ENCODE assay signal across 8 cellular contexts in the genomic region with DNA sequence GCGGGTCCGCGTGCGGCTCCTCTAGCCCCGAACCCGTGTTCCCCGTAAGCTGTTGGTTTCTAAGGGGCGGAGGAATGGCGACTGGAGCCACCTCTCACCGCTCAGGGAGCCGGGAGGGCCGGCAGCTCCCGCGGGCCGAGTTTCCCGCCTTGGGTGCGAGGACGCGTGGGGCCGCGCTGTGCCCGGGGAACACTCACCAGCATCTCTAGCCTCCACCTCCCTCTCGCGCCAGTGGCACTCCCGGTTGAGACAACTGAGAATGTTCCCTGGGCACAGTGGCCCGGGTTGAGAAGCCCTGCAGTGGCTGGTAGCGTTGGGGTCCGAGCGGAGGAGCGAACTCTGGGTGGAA. TPM values are rescaled to one million over a fixed set of nuclear protein-coding genes. Genes with fewer than 3 reads are reported as not detected.
DNase-seq lines count a peak whose midpoint lies in the region; ATAC-seq, FAIRE-seq and TF ChIP-seq lines count a peak whose summit lies in the region.

No MANE protein-coding gene starts in this region.

- H3K79me2 ChIP-seq in ACC112 (ENCODE audit: control insufficient read depth, insufficient read depth, low read length, unreplicated experiment), result peaks cover 21% of the 10 kb centered on the region

- TF ChIP-seq CTCF in esophagus squamous epithelium (IDR thresholded peaks at IDR 0.05), result no peak

- H3K4me3 ChIP-seq in ACC112 (ENCODE audit: low read depth, low read length), result peak overlapping the region; percentile 100
- H3K4me3 ChIP-seq in esophagus squamous epithelium, result peak overlapping the region; percentile 86 to 94 (median 91)
- peak overlapping the region; percentile 54 for H3K4me3 ChIP-seq in neuron (ENCODE audit: low read length)

- no peaks in the 10 kb centered on the region for H3K27me3 ChIP-seq in ACC112 (ENCODE audit: insufficient read depth, low read length)
- no peaks in the 10 kb centered on the region for H3K27me3 ChIP-seq in esophagus squamous epithelium
- H3K27me3 ChIP-seq in neuron (ENCODE audit: insufficient read depth, low read length), result no peaks in the 10 kb centered on the region

- FAIRE-seq in frontal cortex (lab: Jason Lieb, UNC), result no peak

- 0% methylated on average over 4 of the region's 30 CpGs; no CpG with 5 or more reads in 1 of the 2 donors for WGBS in esophagus squamous epithelium, 2 donors

- H3K36me3 ChIP-seq in ACC112 (ENCODE audit: insufficient read depth, low read length) (no peaks in the 10 kb centered on the region; the same call in 1 of the 2 replicates), esophagus squamous epithelium (peaks cover 5 to 40% (median 10%) of the 10 kb centered on the region in 3 donors), neuron (ENCODE audit: insufficient read depth, low read length) (peaks cover 28% of the 10 kb centered on the region)

- no peaks in the 10 kb centered on the region for H3K9me3 ChIP-seq in esophagus squamous epithelium
- H3K9me3 ChIP-seq in neuron (ENCODE audit: low read length), result no peaks in the 10 kb centered on the region

- intact Hi-C loops in esophagus squamous epithelium (cut with DNase I), result no loop called here

- H3K27ac ChIP-seq in ACC112 (ENCODE audit: low read depth, low read length) (peak overlapping the region; percentile 86; the same call in 1 of the 2 replicates), esophagus squamous epithelium (peak overlapping the region; percentile 82 to 95 (median 93))

- H3K4me1 ChIP-seq in ACC112 (ENCODE audit: control insufficient read depth, insufficient read depth, low read length, unreplicated experiment) (peaks cover 10% of the 10 kb centered on the region), esophagus squamous epithelium (peaks cover 16 to 32% (median 17%) of the 10 kb centered on the region in 3 donors), neuron (ENCODE audit: insufficient read depth, low read length) (peaks cover 15% of the 10 kb centered on the region)

- H2AFZ ChIP-seq in ACC112 (ENCODE audit: low read length, unreplicated experiment) (peak overlapping the region; percentile 75), neuron (ENCODE audit: low read depth, low read length) (peak overlapping the region; percentile 40)

- TF ChIP-seq POLR2A in esophagus squamous epithelium (IDR thresholded peaks at IDR 0.05), result no peak

- no peak for DNase-seq in esophagus squamous epithelium (lab: John Stamatoyannopoulos, UW)
- no peak for DNase-seq in frontal cortex (ENCODE audit: low spot score in 2 of 2)
- no peak for DNase-seq in NCI-H1105 treated with DMSO at 0.1 percent for 48 hours (lab: John Stamatoyannopoulos, UW)

- peak; percentile 9 for ATAC-seq in GM19395 (IDR thresholded peaks at IDR 0.05; ENCODE audit: unreplicated experiment)
- peak; percentile 56 for ATAC-seq in SK-N-SH treated with all-trans-retinoic acid at 6 μM for 48 hours
- no peak for ATAC-seq in GM18868 (IDR thresholded peaks at IDR 0.05; ENCODE audit: unreplicated experiment)

TF ChIP-seq in SK-N-SH treated with all-trans-retinoic acid at 6 μM for 48 hours, 23 proteins besides CTCF, POLR2A, EP300 and RAD21:
- TF ChIP-seq BACH2 (CRISPR knock-in tag; IDR thresholded peaks at IDR 0.05; ENCODE audit: borderline replicate concordance) (no peak), ZNF565 (CRISPR knock-in tag; conservative IDR thresholded peaks at IDR 0.05; ENCODE audit: low read depth) (no peak), ZNF70 (CRISPR knock-in tag; IDR thresholded peaks at IDR 0.05) (no peak), TOX (CRISPR knock-in tag; IDR thresholded peaks at IDR 0.05; ENCODE audit: borderline replicate concordance) (no peak), ARNTL (CRISPR knock-in tag; IDR thresholded peaks at IDR 0.05; ENCODE audit: borderline replicate concordance, low read depth) (no peak), ZFP30 (CRISPR knock-in tag; IDR thresholded peaks at IDR 0.05) (no peak), OSR1 (CRISPR knock-in tag; IDR thresholded peaks at IDR 0.05) (no peak), ZC3H10 (CRISPR knock-in tag; IDR thresholded peaks at IDR 0.05) (no peak), ZNF8 (CRISPR knock-in tag; IDR thresholded peaks at IDR 0.05) (no peak), PPARA (CRISPR knock-in tag; IDR thresholded peaks at IDR 0.05; ENCODE audit: borderline replicate concordance) (no peak), TCF4 (CRISPR knock-in tag; IDR thresholded peaks at IDR 0.05; ENCODE audit: borderline replicate concordance) (no peak), SNAI2 (CRISPR knock-in tag; IDR thresholded peaks at IDR 0.05) (no peak), GLIS3 (CRISPR knock-in tag; IDR thresholded peaks at IDR 0.05) (no peak), ESRRG (CRISPR knock-in tag; IDR thresholded peaks at IDR 0.05) (no peak)
- TF ChIP-seq, protein P1, sequence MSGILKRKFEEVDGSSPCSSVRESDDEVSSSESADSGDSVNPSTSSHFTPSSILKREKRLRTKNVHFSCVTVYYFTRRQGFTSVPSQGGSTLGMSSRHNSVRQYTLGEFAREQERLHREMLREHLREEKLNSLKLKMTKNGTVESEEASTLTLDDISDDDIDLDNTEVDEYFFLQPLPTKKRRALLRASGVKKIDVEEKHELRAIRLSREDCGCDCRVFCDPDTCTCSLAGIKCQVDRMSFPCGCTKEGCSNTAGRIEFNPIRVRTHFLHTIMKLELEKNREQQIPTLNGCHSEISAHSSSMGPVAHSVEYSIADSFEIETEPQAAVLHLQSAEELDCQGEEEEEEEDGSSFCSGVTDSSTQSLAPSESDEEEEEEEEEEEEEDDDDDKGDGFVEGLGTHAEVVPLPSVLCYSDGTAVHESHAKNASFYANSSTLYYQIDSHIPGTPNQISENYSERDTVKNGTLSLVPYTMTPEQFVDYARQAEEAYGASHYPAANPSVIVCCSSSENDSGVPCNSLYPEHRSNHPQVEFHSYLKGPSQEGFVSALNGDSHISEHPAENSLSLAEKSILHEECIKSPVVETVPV (CRISPR knock-in tag; IDR thresholded peaks at IDR 0.05), result no peak
- TF ChIP-seq, protein P2, sequence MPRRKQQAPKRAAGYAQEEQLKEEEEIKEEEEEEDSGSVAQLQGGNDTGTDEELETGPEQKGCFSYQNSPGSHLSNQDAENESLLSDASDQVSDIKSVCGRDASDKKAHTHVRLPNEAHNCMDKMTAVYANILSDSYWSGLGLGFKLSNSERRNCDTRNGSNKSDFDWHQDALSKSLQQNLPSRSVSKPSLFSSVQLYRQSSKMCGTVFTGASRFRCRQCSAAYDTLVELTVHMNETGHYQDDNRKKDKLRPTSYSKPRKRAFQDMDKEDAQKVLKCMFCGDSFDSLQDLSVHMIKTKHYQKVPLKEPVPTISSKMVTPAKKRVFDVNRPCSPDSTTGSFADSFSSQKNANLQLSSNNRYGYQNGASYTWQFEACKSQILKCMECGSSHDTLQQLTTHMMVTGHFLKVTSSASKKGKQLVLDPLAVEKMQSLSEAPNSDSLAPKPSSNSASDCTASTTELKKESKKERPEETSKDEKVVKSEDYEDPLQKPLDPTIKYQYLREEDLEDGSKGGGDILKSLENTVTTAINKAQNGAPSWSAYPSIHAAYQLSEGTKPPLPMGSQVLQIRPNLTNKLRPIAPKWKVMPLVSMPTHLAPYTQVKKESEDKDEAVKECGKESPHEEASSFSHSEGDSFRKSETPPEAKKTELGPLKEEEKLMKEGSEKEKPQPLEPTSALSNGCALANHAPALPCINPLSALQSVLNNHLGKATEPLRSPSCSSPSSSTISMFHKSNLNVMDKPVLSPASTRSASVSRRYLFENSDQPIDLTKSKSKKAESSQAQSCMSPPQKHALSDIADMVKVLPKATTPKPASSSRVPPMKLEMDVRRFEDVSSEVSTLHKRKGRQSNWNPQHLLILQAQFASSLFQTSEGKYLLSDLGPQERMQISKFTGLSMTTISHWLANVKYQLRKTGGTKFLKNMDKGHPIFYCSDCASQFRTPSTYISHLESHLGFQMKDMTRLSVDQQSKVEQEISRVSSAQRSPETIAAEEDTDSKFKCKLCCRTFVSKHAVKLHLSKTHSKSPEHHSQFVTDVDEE (CRISPR knock-in tag; IDR thresholded peaks at IDR 0.05), result no peak
- TF ChIP-seq, protein P3, sequence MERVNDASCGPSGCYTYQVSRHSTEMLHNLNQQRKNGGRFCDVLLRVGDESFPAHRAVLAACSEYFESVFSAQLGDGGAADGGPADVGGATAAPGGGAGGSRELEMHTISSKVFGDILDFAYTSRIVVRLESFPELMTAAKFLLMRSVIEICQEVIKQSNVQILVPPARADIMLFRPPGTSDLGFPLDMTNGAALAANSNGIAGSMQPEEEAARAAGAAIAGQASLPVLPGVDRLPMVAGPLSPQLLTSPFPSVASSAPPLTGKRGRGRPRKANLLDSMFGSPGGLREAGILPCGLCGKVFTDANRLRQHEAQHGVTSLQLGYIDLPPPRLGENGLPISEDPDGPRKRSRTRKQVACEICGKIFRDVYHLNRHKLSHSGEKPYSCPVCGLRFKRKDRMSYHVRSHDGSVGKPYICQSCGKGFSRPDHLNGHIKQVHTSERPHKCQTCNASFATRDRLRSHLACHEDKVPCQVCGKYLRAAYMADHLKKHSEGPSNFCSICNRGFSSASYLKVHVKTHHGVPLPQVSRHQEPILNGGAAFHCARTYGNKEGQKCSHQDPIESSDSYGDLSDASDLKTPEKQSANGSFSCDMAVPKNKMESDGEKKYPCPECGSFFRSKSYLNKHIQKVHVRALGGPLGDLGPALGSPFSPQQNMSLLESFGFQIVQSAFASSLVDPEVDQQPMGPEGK (CRISPR knock-in tag; IDR thresholded peaks at IDR 0.05; ENCODE audit: borderline replicate concordance), result no peak
- TF ChIP-seq, protein P4, sequence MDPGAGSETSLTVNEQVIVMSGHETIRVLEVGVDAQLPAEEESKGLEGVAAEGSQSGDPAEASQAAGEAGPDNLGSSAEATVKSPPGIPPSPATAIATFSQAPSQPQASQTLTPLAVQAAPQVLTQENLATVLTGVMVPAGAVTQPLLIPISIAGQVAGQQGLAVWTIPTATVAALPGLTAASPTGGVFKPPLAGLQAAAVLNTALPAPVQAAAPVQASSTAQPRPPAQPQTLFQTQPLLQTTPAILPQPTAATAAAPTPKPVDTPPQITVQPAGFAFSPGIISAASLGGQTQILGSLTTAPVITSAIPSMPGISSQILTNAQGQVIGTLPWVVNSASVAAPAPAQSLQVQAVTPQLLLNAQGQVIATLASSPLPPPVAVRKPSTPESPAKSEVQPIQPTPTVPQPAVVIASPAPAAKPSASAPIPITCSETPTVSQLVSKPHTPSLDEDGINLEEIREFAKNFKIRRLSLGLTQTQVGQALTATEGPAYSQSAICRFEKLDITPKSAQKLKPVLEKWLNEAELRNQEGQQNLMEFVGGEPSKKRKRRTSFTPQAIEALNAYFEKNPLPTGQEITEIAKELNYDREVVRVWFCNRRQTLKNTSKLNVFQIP (CRISPR knock-in tag; IDR thresholded peaks at IDR 0.05; ENCODE audit: borderline replicate concordance, low read depth), result no peak

RNA-seq across cellular contexts. Expression of a gene that starts 0.6 kb away (rescaled TPM):
- 10 to 100 TPM; 17.0 to 29.3 (median 21.4) TPM for total RNA-seq in esophagus squamous epithelium
- 14.3 TPM for total RNA-seq in frontal cortex

RNA-seq across cellular contexts. Expression of a gene that starts 5.0 kb away (rescaled TPM):
- not detected for total RNA-seq in esophagus squamous epithelium
- not detected for total RNA-seq in frontal cortex

RNA-seq across cellular contexts. Expression of a gene that starts 18.9 kb away (rescaled TPM):
- total RNA-seq in esophagus squamous epithelium (10 to 100 TPM; 21.5 to 41.2 (median 33.6) TPM), frontal cortex (29.3 TPM)

RNA-seq across cellular contexts. Expression of a gene that starts 39.7 kb away (rescaled TPM):
- total RNA-seq in esophagus squamous epithelium (10 to 100 TPM in 1 of 4 donors, 1 to 10 TPM in 3; 4.3 to 32.4 (median 7.9) TPM), frontal cortex (3.7 TPM)

RNA-seq across cellular contexts. Expression of a gene that starts 49.4 kb away (rescaled TPM):
- total RNA-seq in esophagus squamous epithelium, result under 1 TPM in 1 of 4 donors, not detected in 3; 0.95 TPM
- 0.41 TPM for total RNA-seq in frontal cortex
